In the genomic region with DNA sequence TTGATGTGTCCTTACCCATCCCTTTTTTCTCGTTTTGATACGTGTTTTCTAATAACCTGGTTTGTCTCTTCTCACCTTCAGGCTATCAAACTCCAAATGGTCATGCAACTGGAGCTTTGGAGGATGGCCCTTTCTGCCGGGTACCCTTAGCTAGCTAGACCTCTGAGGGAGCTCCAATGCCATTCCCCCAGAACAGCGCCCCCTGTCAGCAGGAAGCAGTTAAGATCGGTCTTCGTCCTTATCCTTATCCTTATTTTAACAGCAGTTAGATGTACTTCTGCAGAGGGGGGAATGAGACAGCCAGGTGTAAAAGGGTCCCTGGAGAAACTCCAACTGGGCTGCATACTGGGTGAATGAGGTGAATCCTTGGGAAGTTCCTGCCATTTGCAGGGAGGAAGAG, we compare ENCODE assay signal across 20 cellular contexts. TPM values are rescaled to one million over a fixed set of nuclear protein-coding genes. Genes with fewer than 3 reads are reported as not detected.
DNase-seq lines count a peak whose midpoint lies in the region; ATAC-seq, FAIRE-seq and TF ChIP-seq lines count a peak whose summit lies in the region.
"Had no signal": no experiment of that assay in that cellular context is flagged by ENCODE, and none has a peak within 500 bp of the region (broad histone marks: within the 10 kb centered on the region; RNA-seq: fewer than 3 reads in every experiment).

No MANE protein-coding gene starts in this region.

- FAIRE-seq in urothelium cell line (lab: Jason Lieb, UNC): no peak
- FAIRE-seq: frontal cortex, islet of Langerhans had no signal

- WGBS in suprapubic skin: 74% methylated on average over 6 of the region's 6 CpGs

- H3K4me3 ChIP-seq in MM.1S (ENCODE audit: low read length): no peak overlapping the region
- H3K4me3 ChIP-seq in WERI-Rb-1 (ENCODE audit: low read depth, low read length): no peak overlapping the region
- H3K4me3 ChIP-seq in suprapubic skin: no peak overlapping the region
- H3K4me3 ChIP-seq: breast epithelium, SK-N-MC had no signal

- no peak overlapping the region for H3K9ac ChIP-seq in MM.1S (ENCODE audit: low read length)

- no peak overlapping the region for H2AFZ ChIP-seq in MM.1S (ENCODE audit: low read length)

- no peak for ATAC-seq in HG02571 (IDR thresholded peaks at IDR 0.05; ENCODE audit: unreplicated experiment)

- H3K9me2 ChIP-seq in MM.1S (replicated peaks; ENCODE audit: insufficient read depth, low read length): no peaks in the 10 kb centered on the region

- no peak overlapping the region for H3K27ac ChIP-seq in MM.1S (ENCODE audit: low read length)
- no peak overlapping the region for H3K27ac ChIP-seq in WERI-Rb-1
- no peak overlapping the region for H3K27ac ChIP-seq in suprapubic skin
- H3K27ac ChIP-seq: breast epithelium, SK-N-MC had no signal

- H3K9me3 ChIP-seq in MM.1S (replicated peaks; ENCODE audit: insufficient read depth, low read length) (no peaks in the 10 kb centered on the region), WERI-Rb-1 (ENCODE audit: severe bottlenecking) (no peaks in the 10 kb centered on the region), suprapubic skin (no peaks in the 10 kb centered on the region)
- H3K9me3 ChIP-seq: breast epithelium had no signal

- no peak overlapping the region for H3K4me2 ChIP-seq in MM.1S (ENCODE audit: low read depth, low read length)

- TF ChIP-seq CTCF in MM.1S (IDR thresholded peaks at IDR 0.05; ENCODE audit: low read length) (0 out of 2 replicates have a peak, but pooled peaks have one; percentile 8), WERI-Rb-1 (IDR thresholded peaks at IDR 0.05; ENCODE audit: low read depth, low read length) (peak; percentile 42; the same call in 1 of the 2 replicates), type B pancreatic cell (conservative IDR thresholded peaks at IDR 0.05) (peak; percentile 37), suprapubic skin (IDR thresholded peaks at IDR 0.05) (no peak)

- H3K4me3 Mint-ChIP-seq in type B pancreatic cell: no peak overlapping the region
- H3K4me3 Mint-ChIP-seq: activated naive CD4-positive, alpha-beta T cell treated with anti-CD3 and anti-CD28 coated beads, Interleukin-2, amount 50 U/mL, for 24 hours had no signal

- H3K4me1 Mint-ChIP-seq in type B pancreatic cell (ENCODE audit: unreplicated experiment): no peaks in the 10 kb centered on the region
- H3K4me1 Mint-ChIP-seq: activated naive CD4-positive, alpha-beta T cell treated with anti-CD3 and anti-CD28 coated beads, Interleukin-2, amount 50 U/mL, for 24 hours had no signal

- no peaks in the 10 kb centered on the region for H3F3A ChIP-seq in MM.1S (ENCODE audit: insufficient read depth, low read length)

- H3K36me3 Mint-ChIP-seq in type B pancreatic cell: no peaks in the 10 kb centered on the region
- H3K36me3 Mint-ChIP-seq: activated naive CD4-positive, alpha-beta T cell treated with anti-CD3 and anti-CD28 coated beads, Interleukin-2, amount 50 U/mL, for 24 hours had no signal

- H4K20me1 ChIP-seq in MM.1S (ENCODE audit: insufficient read depth, low read length): no peaks in the 10 kb centered on the region

- no peaks in the 10 kb centered on the region for H3K79me2 ChIP-seq in MM.1S (ENCODE audit: low read length)

- H3K27me3 ChIP-seq in MM.1S (replicated peaks; ENCODE audit: insufficient read depth, low read length) (no peaks in the 10 kb centered on the region), WERI-Rb-1 (ENCODE audit: insufficient read depth, low read depth, severe bottlenecking) (no peaks in the 10 kb centered on the region), suprapubic skin (no peaks in the 10 kb centered on the region)
- H3K27me3 ChIP-seq: breast epithelium had no signal

- TF ChIP-seq EP300 in suprapubic skin (IDR thresholded peaks at IDR 0.05): no peak

- peaks cover 4% of the 10 kb centered on the region for H3K9me3 Mint-ChIP-seq in type B pancreatic cell

- TF ChIP-seq POLR2A in suprapubic skin (IDR thresholded peaks at IDR 0.05): no peak

- no peak overlapping the region for H3K27ac Mint-ChIP-seq in type B pancreatic cell
- H3K27ac Mint-ChIP-seq: activated naive CD4-positive, alpha-beta T cell treated with anti-CD3 and anti-CD28 coated beads, Interleukin-2, amount 50 U/mL, for 24 hours had no signal

- no peaks in the 10 kb centered on the region for H3K27me3 Mint-ChIP-seq in type B pancreatic cell
- H3K27me3 Mint-ChIP-seq: activated naive CD4-positive, alpha-beta T cell treated with anti-CD3 and anti-CD28 coated beads, Interleukin-2, amount 50 U/mL, for 24 hours had no signal

- H3K4me1 ChIP-seq in MM.1S (ENCODE audit: low read length) (no peaks in the 10 kb centered on the region), suprapubic skin (no peaks in the 10 kb centered on the region)
- H3K4me1 ChIP-seq: breast epithelium had no signal

- peak; percentile 4 for DNase-seq in activated CD4-positive, alpha-beta T cell treated with anti-CD3 and anti-CD28 coated beads for 48 hours
- no peak for DNase-seq in activated CD4-positive, alpha-beta T cell treated with anti-CD3 and anti-CD28 coated beads, Interleukin-2, amount 50 U/mL, for 48 hours
- DNase-seq in MM.1S (no peak), WERI-Rb-1 (no peak), type B pancreatic cell (ENCODE audit: extremely low spot score, unreplicated experiment) (no peak), suprapubic skin (ENCODE audit: low spot score in 2 of 2) (no peak), urothelium cell line (ENCODE audit: low spot score) (no peak)
- DNase-seq: activated CD8-positive, alpha-beta memory T cell treated with anti-CD3 and anti-CD28 coated beads, Interleukin-2, amount 50 U/mL, for 4 hours; effector CD8-positive, alpha-beta T cell; IMR-90; midbrain; NCI-H1694 treated with DMSO at 0.1 percent for 48 hours; NCI-H526 treated with DMSO at 0.1 percent for 48 hours had no signal

- H3K36me3 ChIP-seq in MM.1S (replicated peaks; ENCODE audit: insufficient read depth, low read length) (no peaks in the 10 kb centered on the region), WERI-Rb-1 (no peaks in the 10 kb centered on the region), suprapubic skin (no peaks in the 10 kb centered on the region)
- H3K36me3 ChIP-seq: breast epithelium had no signal

RNA-seq across cellular contexts. Expression of gene SEL1L2, which starts 37.2 kb away (rescaled TPM):
- not detected in 2 replicates for total RNA-seq in type B pancreatic cell (ENCODE audit: low replicate concordance)
- total RNA-seq in suprapubic skin: not detected
- total RNA-seq: IMR-90, osteocyte had no signal

RNA-seq across cellular contexts. Expression of gene MACROD2, which starts 42.1 kb away (rescaled TPM):
- total RNA-seq in type B pancreatic cell (ENCODE audit: low replicate concordance): 5.9 and 6.7 TPM in 2 replicates
- total RNA-seq in suprapubic skin: 10 to 100 TPM; 12.6 to 60.3 (median 18.9) TPM
- total RNA-seq: IMR-90 had no signal

Comparison
In these comparisons a context has a peak if more than half of its experiments do, and no peak if none do; other contexts are left out.
1. CTCF ChIP-seq: peak in MM.1S (single experiment), WERI-Rb-1 (single experiment) and type B pancreatic cell (single experiment); none in suprapubic skin (0 of 2).